In the genomic region with DNA sequence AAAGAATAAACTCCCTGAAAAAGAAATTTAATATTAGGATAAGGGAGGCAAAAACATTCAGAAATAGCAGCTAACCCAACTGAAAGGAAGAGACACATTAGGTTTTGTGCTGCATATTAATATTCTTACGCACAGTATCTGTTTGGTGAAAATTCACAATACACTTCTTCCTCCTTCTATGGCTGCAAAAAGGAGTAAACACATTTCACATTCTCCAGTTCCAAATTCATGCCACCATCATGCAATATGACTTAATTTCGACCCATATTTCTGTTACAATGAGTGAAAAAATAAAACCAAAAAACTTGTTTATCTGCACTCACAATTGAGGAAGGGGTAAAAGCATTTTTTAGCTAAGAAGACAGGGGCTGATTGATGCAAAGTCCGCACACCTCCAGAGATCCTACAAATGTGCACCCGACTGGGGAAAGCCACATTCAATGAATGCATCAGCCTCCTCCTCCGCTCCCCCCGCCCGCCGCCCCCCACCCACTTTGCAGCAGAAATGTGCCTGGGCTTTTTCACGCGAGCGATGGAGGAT, we compare ENCODE assay signal across 8 cellular contexts. TPM values are rescaled to one million over a fixed set of nuclear protein-coding genes. Genes with fewer than 3 reads are reported as not detected.
DNase-seq lines count a peak whose midpoint lies in the region; ATAC-seq and TF ChIP-seq lines count a peak whose summit lies in the region.

No MANE protein-coding gene starts in this region.

- H3K9me3 ChIP-seq in BLaER1 treated with 17β-estradiol and CSF1 and Interleukin-3, amounts not matched to agents 10 nM and 100 nM (replicated peaks in 1 of 11): peaks cover 0 to 24% (median 18%) of the 10 kb centered on the region in 11 experiments; a peak in 18 of 22 replicates
- H3K9me3 ChIP-seq in HUES48 (ENCODE audit: control insufficient read depth, insufficient read depth, low read length): no peaks in the 10 kb centered on the region
- no peaks in the 10 kb centered on the region for H3K9me3 ChIP-seq in adipocyte (ENCODE audit: control insufficient read depth, low read length)
- no peaks in the 10 kb centered on the region for H3K9me3 ChIP-seq in thyroid gland

- peaks cover 0 to 31% (median 21%) of the 10 kb centered on the region in 11 experiments; a peak in 19 of 22 replicates for H3K36me3 ChIP-seq in BLaER1 treated with 17β-estradiol and CSF1 and Interleukin-3, amounts not matched to agents 10 nM and 100 nM
- H3K36me3 ChIP-seq in HUES48 (ENCODE audit: control insufficient read depth, insufficient read depth, low read length) (peaks cover 6% of the 10 kb centered on the region; the same call in 1 of the 2 replicates), adipocyte (ENCODE audit: control insufficient read depth, insufficient read depth, low read length, severe bottlenecking) (no peaks in the 10 kb centered on the region), thyroid gland (no peaks in the 10 kb centered on the region)

- intact Hi-C loops in thyroid gland (cut with DNase I): no loop called here

- H3K4me3 ChIP-seq in BLaER1 treated with 17β-estradiol and CSF1 and Interleukin-3, amounts not matched to agents 10 nM and 100 nM: peak overlapping the region; percentile 82 to 97 (median 91)
- peak overlapping the region; percentile 79 for H3K4me3 ChIP-seq in HUES48 (ENCODE audit: low read depth, low read length)
- H3K4me3 ChIP-seq in adipocyte (ENCODE audit: low read length): peak overlapping the region; percentile 83
- H3K4me3 ChIP-seq in thyroid gland (replicated peaks in 1 of 3): peak overlapping the region; percentile 65 to 82 (median 80)

- H3K27me3 ChIP-seq in BLaER1 treated with 17β-estradiol and CSF1 and Interleukin-3, amounts not matched to agents 10 nM and 100 nM: no peaks in the 10 kb centered on the region
- H3K27me3 ChIP-seq in HUES48 (ENCODE audit: control insufficient read depth, insufficient read depth, low read length) (no peaks in the 10 kb centered on the region), adipocyte (replicated peaks; ENCODE audit: control insufficient read depth, insufficient read depth, low read length) (no peaks in the 10 kb centered on the region), layer of hippocampus (ENCODE audit: control insufficient read depth, insufficient read depth, low read length) (no peaks in the 10 kb centered on the region), thyroid gland (no peaks in the 10 kb centered on the region)

- H3K4me2 ChIP-seq in BLaER1 treated with 17β-estradiol and CSF1 and Interleukin-3, amounts not matched to agents 10 nM and 100 nM: peak overlapping the region; percentile 64 to 89 (median 80)

- H3K4me1 ChIP-seq in BLaER1 treated with 17β-estradiol and CSF1 and Interleukin-3, amounts not matched to agents 10 nM and 100 nM: peaks cover 14 to 49% (median 28%) of the 10 kb centered on the region in 10 experiments
- peaks cover 35% of the 10 kb centered on the region for H3K4me1 ChIP-seq in HUES48 (ENCODE audit: control insufficient read depth, insufficient read depth, low read length)
- H3K4me1 ChIP-seq in adipocyte (ENCODE audit: control insufficient read depth, insufficient read depth, low read length): peaks cover 38% of the 10 kb centered on the region
- peaks cover 22 to 29% of the 10 kb centered on the region in 2 donors for H3K4me1 ChIP-seq in thyroid gland

- H3K9ac ChIP-seq in BLaER1 treated with 17β-estradiol and CSF1 and Interleukin-3, amounts not matched to agents 10 nM and 100 nM: peak overlapping the region in 10 of 11 experiments; percentile 92 to 100 (median 98); a peak in 21 of 22 replicates
- H3K9ac ChIP-seq in HUES48 (ENCODE audit: low read depth, low read length) (peak overlapping the region; percentile 60), adipocyte (ENCODE audit: low read length) (peak overlapping the region; percentile 79)

- H4K20me1 ChIP-seq in BLaER1 treated with 17β-estradiol and CSF1 and Interleukin-3, amounts not matched to agents 10 nM and 100 nM: peaks cover 0 to 22% (median 7%) of the 10 kb centered on the region in 11 experiments; a peak in 9 of 22 replicates

- no peak for TF ChIP-seq POLR2A in thyroid gland (IDR thresholded peaks at IDR 0.05)

- TF ChIP-seq CTCF in thyroid gland (IDR thresholded peaks at IDR 0.05): no peak

- WGBS in thyroid gland, 2 donors: 1% methylated on average over 11 of the region's 11 CpGs

- DNase-seq in adipocyte (ENCODE audit: low read depth) (no peak), thyroid gland (no peak), middle frontal gyrus (ENCODE audit: extremely low spot score, low spot score) (no peak)

- ATAC-seq in HG03520 (IDR thresholded peaks at IDR 0.05; ENCODE audit: unreplicated experiment) (no peak), GM19467 (IDR thresholded peaks at IDR 0.05; ENCODE audit: unreplicated experiment) (no peak)

- peak overlapping the region in 10 of 11 experiments; percentile 17 to 99 (median 97); a peak in 18 of 22 replicates for H3K27ac ChIP-seq in BLaER1 treated with 17β-estradiol and CSF1 and Interleukin-3, amounts not matched to agents 10 nM and 100 nM
- peak overlapping the region; percentile 92 for H3K27ac ChIP-seq in HUES48 (ENCODE audit: low read depth, low read length)
- H3K27ac ChIP-seq in layer of hippocampus (ENCODE audit: low read depth, low read length): peak overlapping the region; percentile 75
- H3K27ac ChIP-seq in thyroid gland: peak overlapping the region; percentile 86 to 94 (median 88)

RNA-seq across cellular contexts. Expression of gene RFX7, which starts 1.0 kb away (rescaled TPM):
- total RNA-seq in thyroid gland: 10 to 100 TPM in 3 of 4 donors, 1 to 10 TPM in 1; 9.7 to 12.6 (median 11.4) TPM
